In genomic region chr20:37977786-37978185, GRCh38 we compare ENCODE assay signal across 21 cellular contexts. TPM values are rescaled to one million over a fixed set of nuclear protein-coding genes. Genes with fewer than 3 reads are reported as not detected.
DNase-seq lines count a peak whose midpoint lies in the region; ATAC-seq and TF ChIP-seq lines count a peak whose summit lies in the region.
"Had no signal": no experiment of that assay in that cellular context is flagged by ENCODE, and none has a peak within 500 bp of the region (broad histone marks: within the 10 kb centered on the region; RNA-seq: fewer than 3 reads in every experiment).

No MANE protein-coding gene starts in this region.

- H3K4me3 Mint-ChIP-seq in GM23338 = peak overlapping the region; percentile 13; the same call in 2 of the 3 replicates
- peak overlapping the region; percentile 8 for H3K4me3 Mint-ChIP-seq in neural progenitor cell
- H3K4me3 Mint-ChIP-seq: IgD-negative memory B cell had no signal

- 0 out of 22 replicates have a peak, but pooled peaks cover 0 to under 1% (median 0%) of the 10 kb centered on the region in 11 experiments for H3K9me3 ChIP-seq in BLaER1 treated with 17β-estradiol and CSF1 and Interleukin-3, amounts not matched to agents 10 nM and 100 nM (replicated peaks in 1 of 11)
- no peaks in the 10 kb centered on the region for H3K9me3 ChIP-seq in iPS-20b (ENCODE audit: insufficient read depth, low read depth, low read length)
- H3K9me3 ChIP-seq in neural progenitor cell (ENCODE audit: low read depth) = no peaks in the 10 kb centered on the region
- H3K9me3 ChIP-seq in MG63 = no peaks in the 10 kb centered on the region
- H3K9me3 ChIP-seq: Peyer's patch had no signal

- peak overlapping the region in 4 of 11 experiments; percentile 14 to 49 (median 26); a peak in 5 of 22 replicates for H3K27ac ChIP-seq in BLaER1 treated with 17β-estradiol and CSF1 and Interleukin-3, amounts not matched to agents 10 nM and 100 nM
- no peak overlapping the region for H3K27ac ChIP-seq in GM23338 (ENCODE audit: low read depth)
- no peak overlapping the region for H3K27ac ChIP-seq in iPS-20b (ENCODE audit: low read length)
- no peak overlapping the region for H3K27ac ChIP-seq in neural progenitor cell
- H3K27ac ChIP-seq: GM23248, Peyer's patch had no signal

- no peak overlapping the region for H3K27ac Mint-ChIP-seq in GM23338
- H3K27ac Mint-ChIP-seq in neural progenitor cell = peak overlapping the region; percentile 42
- H3K27ac Mint-ChIP-seq: IgD-negative memory B cell had no signal

- ATAC-seq in GM23338 = no peak
- no peak for ATAC-seq in HG02571 (IDR thresholded peaks at IDR 0.05; ENCODE audit: unreplicated experiment)
- ATAC-seq: HCT116, Right ventricle myocardium inferior had no signal

- H3K4me2 ChIP-seq in BLaER1 treated with 17β-estradiol and CSF1 and Interleukin-3, amounts not matched to agents 10 nM and 100 nM = peak overlapping the region; percentile 53 to 88 (median 78)
- H3K4me2 ChIP-seq in GM23338 (peak overlapping the region; percentile 71; the same call in 1 of the 2 replicates), neural progenitor cell (peak overlapping the region; percentile 57)

- H4K20me1 ChIP-seq in BLaER1 treated with 17β-estradiol and CSF1 and Interleukin-3, amounts not matched to agents 10 nM and 100 nM = peaks cover 0 to 6% (median 0%) of the 10 kb centered on the region in 11 experiments; a peak in 2 of 22 replicates
- H4K20me1 ChIP-seq in GM23338 (replicated peaks; ENCODE audit: insufficient read depth) (no peaks in the 10 kb centered on the region), neural progenitor cell (ENCODE audit: low read depth) (no peaks in the 10 kb centered on the region)

- H3K36me3 Mint-ChIP-seq in GM23338 (ENCODE audit: low read depth) = no peaks in the 10 kb centered on the region; the same call in 2 of the 3 replicates
- H3K36me3 Mint-ChIP-seq in neural progenitor cell = peaks cover 8% of the 10 kb centered on the region

- H3K27me3 ChIP-seq in BLaER1 treated with 17β-estradiol and CSF1 and Interleukin-3, amounts not matched to agents 10 nM and 100 nM = no peaks in the 10 kb centered on the region
- no peaks in the 10 kb centered on the region; the same call in 1 of the 2 replicates for H3K27me3 ChIP-seq in GM23338 (ENCODE audit: insufficient read depth)
- H3K27me3 ChIP-seq in iPS-20b (ENCODE audit: insufficient read depth, low read length) = peaks cover 22% of the 10 kb centered on the region
- no peaks in the 10 kb centered on the region for H3K27me3 ChIP-seq in neural progenitor cell
- H3K27me3 ChIP-seq in MG63 = no peaks in the 10 kb centered on the region
- H3K27me3 ChIP-seq: Peyer's patch had no signal

- peaks cover 13% of the 10 kb centered on the region for H3K27me3 Mint-ChIP-seq in GM23338 (ENCODE audit: insufficient read depth, low read depth, poor library complexity)
- H3K27me3 Mint-ChIP-seq in neural progenitor cell (ENCODE audit: insufficient read depth, low read depth) = no peaks in the 10 kb centered on the region
- H3K27me3 Mint-ChIP-seq: IgD-negative memory B cell had no signal

- peak overlapping the region in 2 of 10 experiments; percentile 30 to 50; a peak in 2 of 20 replicates for H3K4me3 ChIP-seq in BLaER1 treated with 17β-estradiol and CSF1 and Interleukin-3, amounts not matched to agents 10 nM and 100 nM
- H3K4me3 ChIP-seq in GM23338 = no peak overlapping the region
- peak overlapping the region; percentile 2; the same call in 1 of the 2 replicates for H3K4me3 ChIP-seq in iPS-20b (ENCODE audit: low read length)
- H3K4me3 ChIP-seq in neural progenitor cell = no peak overlapping the region
- no peak overlapping the region for H3K4me3 ChIP-seq in MG63
- H3K4me3 ChIP-seq: GM23248, Peyer's patch had no signal

- H3F3A ChIP-seq in GM23338 (replicated peaks; ENCODE audit: low read depth) (no peaks in the 10 kb centered on the region), neural progenitor cell (ENCODE audit: low read depth) (peaks cover 16% of the 10 kb centered on the region)

- DNase-seq in GM23338 (ENCODE audit: low spot score) (no peak), neural progenitor cell (ENCODE audit: low spot score) (no peak), MG63 (no peak), NCI-H128 (lab: John Stamatoyannopoulos, UW; ENCODE audit: unreplicated experiment) (no peak), NCI-H510A (lab: John Stamatoyannopoulos, UW) (no peak)
- DNase-seq: C1 segment of cervical spinal cord, DMS79 treated with DMSO at 0.1 percent for 48 hours, GM23248, Kasumi-1, MM.1S, NCI-H1092, NCI-H2081, NCI-H2171 treated with DMSO at 0.1 percent for 48 hours, NCI-H446 treated with DMSO at 0.1 percent for 48 hours, Peyer's patch had no signal

- no peaks in the 10 kb centered on the region for H3K9me2 ChIP-seq in GM23338 (ENCODE audit: insufficient read depth)

- H3K4me1 Mint-ChIP-seq in GM23338 = peaks cover 29% of the 10 kb centered on the region
- H3K4me1 Mint-ChIP-seq in neural progenitor cell = peaks cover 50% of the 10 kb centered on the region

- peak overlapping the region in 5 of 11 experiments; percentile 32 to 60 (median 50); a peak in 8 of 22 replicates for H3K9ac ChIP-seq in BLaER1 treated with 17β-estradiol and CSF1 and Interleukin-3, amounts not matched to agents 10 nM and 100 nM
- no peak overlapping the region for H3K9ac ChIP-seq in iPS-20b (ENCODE audit: low read depth, low read length)
- no peak overlapping the region for H3K9ac ChIP-seq in neural progenitor cell
- H3K9ac ChIP-seq: GM23248 had no signal

- H3K9me3 Mint-ChIP-seq in GM23338 = no peaks in the 10 kb centered on the region
- no peaks in the 10 kb centered on the region for H3K9me3 Mint-ChIP-seq in neural progenitor cell
- H3K9me3 Mint-ChIP-seq: IgD-negative memory B cell had no signal

- peaks cover 9 to 42% (median 23%) of the 10 kb centered on the region in 10 experiments for H3K4me1 ChIP-seq in BLaER1 treated with 17β-estradiol and CSF1 and Interleukin-3, amounts not matched to agents 10 nM and 100 nM
- peaks cover 31% of the 10 kb centered on the region for H3K4me1 ChIP-seq in GM23338 (ENCODE audit: insufficient read depth)
- H3K4me1 ChIP-seq in iPS-20b (ENCODE audit: insufficient read depth, low read length) = peaks cover 3% of the 10 kb centered on the region; the same call in 1 of the 2 replicates
- H3K4me1 ChIP-seq in neural progenitor cell = peaks cover 25% of the 10 kb centered on the region
- H3K4me1 ChIP-seq: Peyer's patch had no signal

- TF ChIP-seq CTCF in GM23338 (conservative IDR thresholded peaks at IDR 0.05; ENCODE audit: low read depth in 2 of 2) (no peak), neural progenitor cell (IDR thresholded peaks at IDR 0.05) (no peak)

- no peaks in the 10 kb centered on the region for H3K79me2 ChIP-seq in GM23338 (replicated peaks; ENCODE audit: insufficient read depth)
- H3K79me2 ChIP-seq in neural progenitor cell (ENCODE audit: low read depth) = no peaks in the 10 kb centered on the region

- H2AFZ ChIP-seq in GM23338 (no peak overlapping the region), neural progenitor cell (replicated peaks) (no peak overlapping the region)
- H2AFZ ChIP-seq: GM23248 had no signal

- H3K36me3 ChIP-seq in BLaER1 treated with 17β-estradiol and CSF1 and Interleukin-3, amounts not matched to agents 10 nM and 100 nM = peaks cover 7 to 23% (median 20%) of the 10 kb centered on the region in 11 experiments; a peak in 19 of 22 replicates
- peaks cover 2% of the 10 kb centered on the region; the same call in 1 of the 2 replicates for H3K36me3 ChIP-seq in GM23338 (ENCODE audit: insufficient read depth)
- no peaks in the 10 kb centered on the region for H3K36me3 ChIP-seq in iPS-20b (ENCODE audit: insufficient read depth, low read depth, low read length)
- no peaks in the 10 kb centered on the region for H3K36me3 ChIP-seq in neural progenitor cell
- peaks cover 3% of the 10 kb centered on the region; the same call in 1 of the 2 replicates for H3K36me3 ChIP-seq in MG63

TF ChIP-seq in GM23338, 12 proteins besides CTCF, POLR2A, EP300 and RAD21:
- TF ChIP-seq EZH2phosphoT487 (IDR thresholded peaks at IDR 0.05; ENCODE audit: unreplicated experiment) = no peak
- no peak for TF ChIP-seq NANOG (IDR thresholded peaks at IDR 0.05; ENCODE audit: borderline replicate concordance)
- TF ChIP-seq STAT1 (IDR thresholded peaks at IDR 0.05; ENCODE audit: unreplicated experiment) = no peak
- TF ChIP-seq POLR2AphosphoS5 (IDR thresholded peaks at IDR 0.05; ENCODE audit: low read depth) = no peak

RNA-seq across cellular contexts. Expression of gene TTI1, which starts 55.5 kb away (rescaled TPM):
- total RNA-seq in GM23338 (2014; rRNA removed; shearing (Covaris generic)) = 48.7 and 56.4 TPM in 2 replicates
- polyA plus RNA-seq in GM23338 (2016; fragmentation: Nextera tagmentation; extraction: Ambion mirVana) = 17.3 and 17.8 TPM in 2 replicates
- 52.1 and 55.9 TPM in 2 replicates for total RNA-seq in neural progenitor cell (ENCODE audit: low replicate concordance)
- total RNA-seq in MG63 (2014; rRNA removed; shearing (Covaris generic); ENCODE audit: low replicate concordance) = 25.0 and 27.0 TPM in 2 replicates

RNA-seq across cellular contexts. Expression of gene RPRD1B, which starts 55.8 kb away (rescaled TPM):
- 14.8 and 24.3 TPM in 2 replicates for total RNA-seq in GM23338 (2014; rRNA removed; shearing (Covaris generic))
- 6.3 and 7.3 TPM in 2 replicates for polyA plus RNA-seq in GM23338 (2016; fragmentation: Nextera tagmentation; extraction: Ambion mirVana)
- 21.6 and 37.7 TPM in 2 replicates for total RNA-seq in neural progenitor cell (ENCODE audit: low replicate concordance)
- total RNA-seq in MG63 (2014; rRNA removed; shearing (Covaris generic); ENCODE audit: low replicate concordance) = 4.3 and 9.3 TPM in 2 replicates
